In the genomic region with DNA sequence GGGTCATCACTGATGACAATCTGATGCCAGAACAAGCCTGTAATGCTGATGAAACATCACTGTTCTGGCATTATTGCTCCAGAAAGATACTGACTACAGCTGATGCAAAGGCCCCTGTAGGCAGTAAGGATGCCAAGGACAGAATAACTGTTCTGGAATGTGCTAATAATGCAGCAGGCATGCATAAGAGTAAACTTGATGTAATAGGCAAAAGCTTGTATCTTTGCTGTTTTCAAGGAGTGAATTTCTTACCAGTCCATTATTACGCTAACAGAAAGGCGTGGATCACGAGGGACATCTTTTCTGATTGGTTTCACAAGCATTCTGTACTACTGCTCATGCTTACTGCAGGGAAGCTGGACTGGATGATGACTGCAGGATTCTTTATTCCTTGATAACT, we compare ENCODE assay signal across 10 cellular contexts. TPM values are rescaled to one million over a fixed set of nuclear protein-coding genes. Genes with fewer than 3 reads are reported as not detected.
A peak's percentile ranks its signal among the peaks of the same experiment; 100 is the strongest.
DNase-seq lines count a peak whose midpoint lies in the region; ATAC-seq, FAIRE-seq and TF ChIP-seq lines count a peak whose summit lies in the region.
"Had no signal": no experiment of that assay in that cellular context is flagged by ENCODE, and none has a peak within 500 bp of the region (broad histone marks: within the 10 kb centered on the region; RNA-seq: fewer than 3 reads in every experiment).

No MANE protein-coding gene starts in this region.

- peaks cover 94% of the 10 kb centered on the region for H3K79me2 ChIP-seq in SK-N-SH (ENCODE audit: insufficient read depth)

- no peak overlapping the region for H2AFZ ChIP-seq in SK-N-SH (ENCODE audit: low read depth)

- H3K27me3 ChIP-seq in SK-N-SH (ENCODE audit: insufficient read depth) (no peaks in the 10 kb centered on the region), pancreas (no peaks in the 10 kb centered on the region)

- TF ChIP-seq RAD21 in SK-N-SH (IDR thresholded peaks at IDR 0.05; ENCODE audit: low read length), result no peak

- H3K4me1 ChIP-seq in SK-N-SH (ENCODE audit: control insufficient read depth in 1 of 2, insufficient read depth in 2 of 2, low read depth in 1 of 2, low read length in 1 of 2), result peaks cover 0 to 23% of the 10 kb centered on the region in 2 experiments; a peak in 1 of 4 replicates
- peaks cover 0 to 10% (median 3%) of the 10 kb centered on the region in 3 donors for H3K4me1 ChIP-seq in pancreas

- no peak for TF ChIP-seq EP300 in SK-N-SH (IDR thresholded peaks at IDR 0.05; ENCODE audit: borderline replicate concordance in 1 of 2, low read depth in 1 of 2, low read length in 1 of 2)

- H3K36me3 ChIP-seq in SK-N-SH (replicated peaks in 1 of 2; ENCODE audit: control insufficient read depth in 1 of 2, insufficient read depth in 2 of 2, low read length in 1 of 2), result peaks cover 0 to 6% of the 10 kb centered on the region in 2 experiments
- H3K36me3 ChIP-seq in pancreas, result no peaks in the 10 kb centered on the region

- FAIRE-seq in pancreas (lab: Jason Lieb, UNC) (no peak), GM19239 (lab: Jason Lieb, UNC) (no peak)

- peaks cover 32% of the 10 kb centered on the region for H3F3A ChIP-seq in SK-N-SH (replicated peaks; ENCODE audit: insufficient read depth)

- H3K27ac ChIP-seq in SK-N-SH (ENCODE audit: low read depth in 2 of 2, low read length in 1 of 2), result peak overlapping the region in 1 of 2 experiments; percentile 57; a peak in 2 of 4 replicates
- no peak overlapping the region for H3K27ac ChIP-seq in pancreas

- no peak for TF ChIP-seq CTCF in SK-N-SH (IDR thresholded peaks at IDR 0.05)
- no peak for TF ChIP-seq CTCF in fibroblast of mammary gland (conservative IDR thresholded peaks at IDR 0.05; ENCODE audit: control insufficient read depth, insufficient read depth, low read depth, low read length)
- TF ChIP-seq CTCF in pancreas (IDR thresholded peaks at IDR 0.05), result no peak

- H3K9me2 ChIP-seq in SK-N-SH, result no peaks in the 10 kb centered on the region

- H4K20me1 ChIP-seq in SK-N-SH (ENCODE audit: insufficient read depth), result peaks cover 87% of the 10 kb centered on the region

- no peak overlapping the region for H3K4me3 ChIP-seq in SK-N-SH (ENCODE audit: low read depth in 2 of 2, low read length in 1 of 2)
- H3K4me3 ChIP-seq in fibroblast of mammary gland (ENCODE audit: control insufficient read depth, low read depth, low read length), result no peak overlapping the region
- no peak overlapping the region for H3K4me3 ChIP-seq in pancreas

- 67% methylated on average over 3 of the region's 3 CpGs for WGBS in SK-N-SH (ENCODE audit: low lambda C conversion rate)
- 89 to 96% methylated on average over 3 of the region's 3 CpGs for WGBS in pancreas, 2 donors

- DNase-seq in EL, result peak; percentile 96
- no peak for DNase-seq in SK-N-SH
- peak; percentile 95 for DNase-seq in fibroblast of mammary gland (ENCODE audit: low read depth)
- DNase-seq in pancreas, result no peak
- DNase-seq in NCI-H345 (lab: John Stamatoyannopoulos, UW), result no peak
- DNase-seq in activated CD8-positive, alpha-beta memory T cell treated with anti-CD3 and anti-CD28 coated beads for 24 hours, result no peak
- DNase-seq in GM19239 (ENCODE audit: insufficient read length, low spot score), result no peak
- DNase-seq: NCI-H774; stimulated activated CD4-positive, alpha-beta T cell treated with anti-CD3 and anti-CD28 coated beads, Interleukin-4, amount 100 ng/mL, for 4 hours had no signal

- peak in 3 of 4 donors; percentile 21 to 56 (median 32) for ATAC-seq in pancreas
- ATAC-seq in GM21576 (IDR thresholded peaks at IDR 0.05; ENCODE audit: unreplicated experiment), result no peak

- H3K9ac ChIP-seq in SK-N-SH, result no peak overlapping the region

- CTCF ChIA-PET in SK-N-SH (lab: Yijun Ruan, JAX), result no interaction called here

- H3K4me2 ChIP-seq in SK-N-SH, result peak overlapping the region; percentile 0; the same call in 1 of the 2 replicates

- intact Hi-C loops in pancreas (cut with DNase I), result no loop called here

- POLR2A ChIA-PET in SK-N-SH (lab: Yijun Ruan, JAX), result no interaction called here

- H3K9me3 ChIP-seq in SK-N-SH, result no peaks in the 10 kb centered on the region
- no peaks in the 10 kb centered on the region for H3K9me3 ChIP-seq in pancreas

TF ChIP-seq in SK-N-SH, 30 proteins besides CTCF, POLR2A, EP300 and RAD21:
- TF ChIP-seq, protein P1, sequence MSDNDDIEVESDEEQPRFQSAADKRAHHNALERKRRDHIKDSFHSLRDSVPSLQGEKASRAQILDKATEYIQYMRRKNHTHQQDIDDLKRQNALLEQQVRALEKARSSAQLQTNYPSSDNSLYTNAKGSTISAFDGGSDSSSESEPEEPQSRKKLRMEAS (IDR thresholded peaks at IDR 0.05; ENCODE audit: low read depth), result peak; percentile 75
- peak; percentile 63 for TF ChIP-seq FOSL2 (IDR thresholded peaks at IDR 0.05; ENCODE audit: borderline replicate concordance, low read depth)
- TF ChIP-seq NFIC (IDR thresholded peaks at IDR 0.05; ENCODE audit: borderline replicate concordance), result peak; percentile 82
- peak; percentile 79; the same call in 1 of the 2 replicates for TF ChIP-seq TEAD4 (IDR thresholded peaks at IDR 0.05; ENCODE audit: borderline replicate concordance, insufficient read depth)
- TF ChIP-seq JUND (IDR thresholded peaks at IDR 0.05), result peak; percentile 67
- TF ChIP-seq RXRA (IDR thresholded peaks at IDR 0.05; ENCODE audit: borderline replicate concordance, low read depth), result no peak
- peak; percentile 63; the same call in 1 of the 2 replicates for TF ChIP-seq TCF12 (IDR thresholded peaks at IDR 0.05)
- TF ChIP-seq, protein P2, sequence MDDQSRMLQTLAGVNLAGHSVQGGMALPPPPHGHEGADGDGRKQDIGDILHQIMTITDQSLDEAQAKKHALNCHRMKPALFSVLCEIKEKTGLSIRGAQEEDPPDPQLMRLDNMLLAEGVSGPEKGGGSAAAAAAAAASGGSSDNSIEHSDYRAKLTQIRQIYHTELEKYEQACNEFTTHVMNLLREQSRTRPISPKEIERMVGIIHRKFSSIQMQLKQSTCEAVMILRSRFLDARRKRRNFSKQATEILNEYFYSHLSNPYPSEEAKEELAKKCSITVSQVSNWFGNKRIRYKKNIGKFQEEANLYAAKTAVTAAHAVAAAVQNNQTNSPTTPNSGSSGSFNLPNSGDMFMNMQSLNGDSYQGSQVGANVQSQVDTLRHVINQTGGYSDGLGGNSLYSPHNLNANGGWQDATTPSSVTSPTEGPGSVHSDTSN (IDR thresholded peaks at IDR 0.05), result peak; percentile 70
- no peak for TF ChIP-seq ELF1 (IDR thresholded peaks at IDR 0.05)
- TF ChIP-seq POLR2AphosphoS5 (IDR thresholded peaks at IDR 0.05; ENCODE audit: low read depth, low read length), result peak; percentile 31; the same call in 1 of the 2 replicates
- TF ChIP-seq FOXJ3 (CRISPR knock-in tag; IDR thresholded peaks at IDR 0.05), result no peak
- TF ChIP-seq SIN3A (IDR thresholded peaks at IDR 0.05; ENCODE audit: borderline replicate concordance, low read depth, low read length), result 0 out of 2 replicates have a peak, but pooled peaks have one; percentile 49
- TF ChIP-seq, protein P3, sequence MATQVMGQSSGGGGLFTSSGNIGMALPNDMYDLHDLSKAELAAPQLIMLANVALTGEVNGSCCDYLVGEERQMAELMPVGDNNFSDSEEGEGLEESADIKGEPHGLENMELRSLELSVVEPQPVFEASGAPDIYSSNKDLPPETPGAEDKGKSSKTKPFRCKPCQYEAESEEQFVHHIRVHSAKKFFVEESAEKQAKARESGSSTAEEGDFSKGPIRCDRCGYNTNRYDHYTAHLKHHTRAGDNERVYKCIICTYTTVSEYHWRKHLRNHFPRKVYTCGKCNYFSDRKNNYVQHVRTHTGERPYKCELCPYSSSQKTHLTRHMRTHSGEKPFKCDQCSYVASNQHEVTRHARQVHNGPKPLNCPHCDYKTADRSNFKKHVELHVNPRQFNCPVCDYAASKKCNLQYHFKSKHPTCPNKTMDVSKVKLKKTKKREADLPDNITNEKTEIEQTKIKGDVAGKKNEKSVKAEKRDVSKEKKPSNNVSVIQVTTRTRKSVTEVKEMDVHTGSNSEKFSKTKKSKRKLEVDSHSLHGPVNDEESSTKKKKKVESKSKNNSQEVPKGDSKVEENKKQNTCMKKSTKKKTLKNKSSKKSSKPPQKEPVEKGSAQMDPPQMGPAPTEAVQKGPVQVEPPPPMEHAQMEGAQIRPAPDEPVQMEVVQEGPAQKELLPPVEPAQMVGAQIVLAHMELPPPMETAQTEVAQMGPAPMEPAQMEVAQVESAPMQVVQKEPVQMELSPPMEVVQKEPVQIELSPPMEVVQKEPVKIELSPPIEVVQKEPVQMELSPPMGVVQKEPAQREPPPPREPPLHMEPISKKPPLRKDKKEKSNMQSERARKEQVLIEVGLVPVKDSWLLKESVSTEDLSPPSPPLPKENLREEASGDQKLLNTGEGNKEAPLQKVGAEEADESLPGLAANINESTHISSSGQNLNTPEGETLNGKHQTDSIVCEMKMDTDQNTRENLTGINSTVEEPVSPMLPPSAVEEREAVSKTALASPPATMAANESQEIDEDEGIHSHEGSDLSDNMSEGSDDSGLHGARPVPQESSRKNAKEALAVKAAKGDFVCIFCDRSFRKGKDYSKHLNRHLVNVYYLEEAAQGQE (IDR thresholded peaks at IDR 0.05; ENCODE audit: low read depth, low read length), result 0 out of 2 replicates have a peak, but pooled peaks have one; percentile 12

RNA-seq across cellular contexts. Expression of a gene that starts 18.7 kb away (rescaled TPM):
- polyA plus RNA-seq in SK-N-SH (2012; rRNA removed), result 1.9 and 2.6 TPM in 2 replicates
- 2.4 and 2.6 TPM in 2 replicates for polyA plus RNA-seq in SK-N-SH (2012; cell fraction: cytosol; rRNA removed)
- 3.3 and 4.4 TPM in 2 replicates for polyA plus RNA-seq in SK-N-SH (2012; cell fraction: nucleus; rRNA removed)
- 10 to 100 TPM; 17.2 to 34.2 (median 22.3) TPM for total RNA-seq in pancreas
- polyA plus RNA-seq in pancreas, result 1 to 10 TPM; 4.5 to 4.8 TPM

Comparison
In these comparisons a context has a peak if more than half of its experiments do, and no peak if none do; other contexts are left out.
1. DNase-seq: peak in EL (single experiment) and fibroblast of mammary gland (single experiment); none in SK-N-SH (single experiment), pancreas (0 of 6), NCI-H345 (single experiment), activated CD8-positive, alpha-beta memory T cell treated with anti-CD3 and anti-CD28 coated beads for 24 hours (single experiment) and GM19239 (single experiment).